In the genomic region with DNA sequence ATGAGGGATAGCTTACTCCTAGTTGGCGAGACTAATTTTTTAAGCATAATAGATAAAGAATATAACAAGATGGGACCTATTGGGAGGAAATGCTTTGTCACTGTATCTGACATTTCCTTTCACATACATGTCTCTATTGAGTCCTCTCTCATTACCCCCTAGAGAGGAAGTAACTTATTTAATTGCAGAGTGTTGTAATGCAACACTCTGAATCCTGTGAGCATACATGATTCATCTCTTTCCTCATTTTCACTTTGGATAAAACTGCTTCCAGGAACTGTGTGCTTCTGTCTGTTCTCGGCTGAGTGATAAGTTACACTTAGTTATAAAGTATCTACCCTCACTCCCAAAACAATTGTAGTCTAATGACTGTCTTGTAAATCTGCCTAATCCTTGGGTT, we compare ENCODE assay signal across 1 cellular context.
TF ChIP-seq lines count a peak whose summit lies in the region.

No MANE protein-coding gene starts in this region.

TF ChIP-seq in H1, 55 proteins besides CTCF, POLR2A, EP300 and RAD21:
- TF ChIP-seq CREB1 (IDR thresholded peaks at IDR 0.05) (no peak), CEBPB (IDR thresholded peaks at IDR 0.05; ENCODE audit: low read depth, low read length) (no peak), KDM5A (IDR thresholded peaks at IDR 0.05; ENCODE audit: low read length) (no peak), SP4 (IDR thresholded peaks at IDR 0.05; ENCODE audit: low read length) (no peak), BRCA1 (IDR thresholded peaks at IDR 0.05; ENCODE audit: low read depth, low read length) (no peak), SAP30 (IDR thresholded peaks at IDR 0.05; ENCODE audit: insufficient read depth, insufficient replicate concordance, low read length) (no peak), POU5F1 (IDR thresholded peaks at IDR 0.05; ENCODE audit: low read depth, low read length) (no peak), RFX5 (IDR thresholded peaks at IDR 0.05; ENCODE audit: borderline replicate concordance, low read depth, low read length) (no peak), EGR1 (IDR thresholded peaks at IDR 0.05; ENCODE audit: borderline replicate concordance, low read depth, low read length) (no peak), SRF (IDR thresholded peaks at IDR 0.05; ENCODE audit: low read depth, low read length) (no peak), PHF8 (conservative IDR thresholded peaks at IDR 0.05; ENCODE audit: low read depth, low read length) (no peak), ASH2L (IDR thresholded peaks at IDR 0.05; ENCODE audit: low read length) (no peak), CHD1 (IDR thresholded peaks at IDR 0.05; ENCODE audit: low read depth, low read length) (no peak), TAF7 (optimal IDR thresholded peaks at IDR 0.05; ENCODE audit: borderline replicate concordance, low read depth, low read length) (no peak)
- TF ChIP-seq, protein P1, sequence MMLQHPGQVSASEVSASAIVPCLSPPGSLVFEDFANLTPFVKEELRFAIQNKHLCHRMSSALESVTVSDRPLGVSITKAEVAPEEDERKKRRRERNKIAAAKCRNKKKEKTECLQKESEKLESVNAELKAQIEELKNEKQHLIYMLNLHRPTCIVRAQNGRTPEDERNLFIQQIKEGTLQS (IDR thresholded peaks at IDR 0.05; ENCODE audit: insufficient read depth, low read depth, low read length) = no peak
- TF ChIP-seq, protein P2, sequence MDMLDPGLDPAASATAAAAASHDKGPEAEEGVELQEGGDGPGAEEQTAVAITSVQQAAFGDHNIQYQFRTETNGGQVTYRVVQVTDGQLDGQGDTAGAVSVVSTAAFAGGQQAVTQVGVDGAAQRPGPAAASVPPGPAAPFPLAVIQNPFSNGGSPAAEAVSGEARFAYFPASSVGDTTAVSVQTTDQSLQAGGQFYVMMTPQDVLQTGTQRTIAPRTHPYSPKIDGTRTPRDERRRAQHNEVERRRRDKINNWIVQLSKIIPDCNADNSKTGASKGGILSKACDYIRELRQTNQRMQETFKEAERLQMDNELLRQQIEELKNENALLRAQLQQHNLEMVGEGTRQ (IDR thresholded peaks at IDR 0.05; ENCODE audit: low read length) = no peak
- TF ChIP-seq, protein P3, sequence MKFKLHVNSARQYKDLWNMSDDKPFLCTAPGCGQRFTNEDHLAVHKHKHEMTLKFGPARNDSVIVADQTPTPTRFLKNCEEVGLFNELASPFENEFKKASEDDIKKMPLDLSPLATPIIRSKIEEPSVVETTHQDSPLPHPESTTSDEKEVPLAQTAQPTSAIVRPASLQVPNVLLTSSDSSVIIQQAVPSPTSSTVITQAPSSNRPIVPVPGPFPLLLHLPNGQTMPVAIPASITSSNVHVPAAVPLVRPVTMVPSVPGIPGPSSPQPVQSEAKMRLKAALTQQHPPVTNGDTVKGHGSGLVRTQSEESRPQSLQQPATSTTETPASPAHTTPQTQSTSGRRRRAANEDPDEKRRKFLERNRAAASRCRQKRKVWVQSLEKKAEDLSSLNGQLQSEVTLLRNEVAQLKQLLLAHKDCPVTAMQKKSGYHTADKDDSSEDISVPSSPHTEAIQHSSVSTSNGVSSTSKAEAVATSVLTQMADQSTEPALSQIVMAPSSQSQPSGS (IDR thresholded peaks at IDR 0.05; ENCODE audit: low read length) = no peak
